Comparison of ENCODE assay signal across 16 cellular contexts in genomic region chr10:133231946-133232574, GRCh38. TPM values are rescaled to one million over a fixed set of nuclear protein-coding genes. Genes with fewer than 3 reads are reported as not detected.
"Had no signal": no experiment of that assay in that cellular context is flagged by ENCODE, and none has a peak within 500 bp of the region (broad histone marks: within the 10 kb centered on the region; RNA-seq: fewer than 3 reads in every experiment).

No MANE protein-coding gene starts in this region.

- ATAC-seq: gastroesophageal sphincter; natural killer cell treated with Interleukin-12 subunit alpha and Interleukin-12 subunit beta and Interleukin-15 and Interleukin-18, amount 100 ng/mL, for 72 hours; right lobe of liver had no signal

- DNase-seq: activated CD4-positive, alpha-beta T cell treated with anti-CD3 and anti-CD28 coated beads for 1 hour; activated CD4-positive, alpha-beta T cell treated with anti-CD3 and anti-CD28 coated beads, Interleukin-2, amount 50 U/mL, for 48 hours; activated naive CD4-positive, alpha-beta T cell treated with anti-CD3 and anti-CD28 coated beads, Interleukin-2, amount 10 ng/mL, durations not matched to agents 7 days and 5 days; activated T-cell treated with anti-CD3 and anti-CD28 coated beads, Interleukin-2, amount 50 U/mL, for 24 hours; erythroblast; kidney glomerular epithelial cell; mesenchymal stem cell; right lobe of liver; T-helper 1 cell had no signal

- H3K9me3 ChIP-seq: gastroesophageal sphincter, right lobe of liver had no signal

- H3K27ac Mint-ChIP-seq: activated naive CD4-positive, alpha-beta T cell treated with anti-CD3 and anti-CD28 coated beads, Interleukin-2, amount 10 ng/mL, durations not matched to agents 7 days and 5 days; activated T-cell treated with anti-CD3 and anti-CD28 coated beads, Interleukin-2, amount 50 U/mL, for 24 hours; natural killer cell treated with Interleukin-12 subunit alpha and Interleukin-12 subunit beta and Interleukin-15 and Interleukin-18, amount 100 ng/mL, for 72 hours had no signal

- H3K9me3 Mint-ChIP-seq: activated naive CD4-positive, alpha-beta T cell treated with anti-CD3 and anti-CD28 coated beads, Interleukin-2, amount 10 ng/mL, durations not matched to agents 7 days and 5 days; activated T-cell treated with anti-CD3 and anti-CD28 coated beads, Interleukin-2, amount 50 U/mL, for 24 hours; natural killer cell treated with Interleukin-12 subunit alpha and Interleukin-12 subunit beta and Interleukin-15 and Interleukin-18, amount 100 ng/mL, for 72 hours had no signal

- H3K4me3 ChIP-seq: gastroesophageal sphincter, right lobe of liver had no signal

- H3K36me3 ChIP-seq: gastroesophageal sphincter, right lobe of liver had no signal

- H3K36me3 Mint-ChIP-seq: natural killer cell treated with Interleukin-12 subunit alpha and Interleukin-12 subunit beta and Interleukin-15 and Interleukin-18, amount 100 ng/mL, for 72 hours had no signal

- H3K4me3 Mint-ChIP-seq: activated naive CD4-positive, alpha-beta T cell treated with anti-CD3 and anti-CD28 coated beads, Interleukin-2, amount 10 ng/mL, durations not matched to agents 7 days and 5 days; natural killer cell treated with Interleukin-12 subunit alpha and Interleukin-12 subunit beta and Interleukin-15 and Interleukin-18, amount 100 ng/mL, for 72 hours had no signal

RNA-seq across cellular contexts. Expression of gene UTF1, which starts 2.0 kb away (rescaled TPM):
- total RNA-seq: chondrocyte; dermis microvascular lymphatic vessel endothelial cell; gastroesophageal sphincter; liver; natural killer cell treated with Interleukin-12 subunit alpha and Interleukin-12 subunit beta and Interleukin-15 and Interleukin-18, amount 100 ng/mL, for 72 hours; omental fat pad; pulmonary artery endothelial cell; right lobe of liver had no signal

RNA-seq across cellular contexts. Expression of gene VENTX, which starts 5.6 kb away (rescaled TPM):
- total RNA-seq: chondrocyte; dermis microvascular lymphatic vessel endothelial cell; natural killer cell treated with Interleukin-12 subunit alpha and Interleukin-12 subunit beta and Interleukin-15 and Interleukin-18, amount 100 ng/mL, for 72 hours; pulmonary artery endothelial cell had no signal
